ENCODE assay signal across 8 cellular contexts in genomic region chr19:6736917-6737283, GRCh38. TPM values are rescaled to one million over a fixed set of nuclear protein-coding genes. Genes with fewer than 3 reads are reported as not detected.
DNase-seq lines count a peak whose midpoint lies in the region; ATAC-seq and TF ChIP-seq lines count a peak whose summit lies in the region.

No MANE protein-coding gene starts in this region.

- peak; percentile 45 for DNase-seq in stimulated activated naive CD4-positive, alpha-beta T cell treated with Interleukin-2 at 50 U/mL for 16 hours (lab: John Stamatoyannopoulos, UW)
- DNase-seq in stimulated activated naive CD4-positive, alpha-beta T cell (lab: John Stamatoyannopoulos, UW) = no peak
- DNase-seq in brain microvascular endothelial cell (no peak), mesenchymal stem cell (no peak), vagina (ENCODE audit: extremely low spot score in 2 of 2) (no peak), cortex of kidney (lab: John Stamatoyannopoulos, UW) (no peak)
- DNase-seq in effector CD4-positive, alpha-beta T cell = no peak

- peak overlapping the region; percentile 70 for H2BK15ac ChIP-seq in mesenchymal stem cell (ENCODE audit: low read depth, poor library complexity, severe bottlenecking)

- H2AFZ ChIP-seq in mesenchymal stem cell (ENCODE audit: low read depth, low read length) = no peak overlapping the region

- H3K79me1 ChIP-seq in mesenchymal stem cell (replicated peaks; ENCODE audit: low read length, poor library complexity, severe bottlenecking) = peaks cover 27% of the 10 kb centered on the region

- peak overlapping the region; percentile 68 for H2BK5ac ChIP-seq in mesenchymal stem cell (ENCODE audit: low read depth, low read length, poor library complexity, severe bottlenecking)

- TF ChIP-seq POLR2A in vagina (IDR thresholded peaks at IDR 0.05) = no peak

- H3K27ac ChIP-seq in brain microvascular endothelial cell (peak overlapping the region; percentile 98), mesenchymal stem cell (ENCODE audit: low read length, poor library complexity, severe bottlenecking) (peak overlapping the region; percentile 75), vagina (peak overlapping the region; percentile 95)

- peaks cover 5% of the 10 kb centered on the region for H3K36me3 ChIP-seq in brain microvascular endothelial cell (replicated peaks)
- peaks cover 26 to 29% of the 10 kb centered on the region in 2 experiments for H3K36me3 ChIP-seq in mesenchymal stem cell (ENCODE audit: control insufficient read depth in 1 of 2, insufficient read depth in 2 of 2, low read depth in 1 of 2, low read length in 2 of 2)
- H3K36me3 ChIP-seq in vagina = peaks cover 0 to 15% of the 10 kb centered on the region in 2 donors

- peak overlapping the region; percentile 34 for H2AK5ac ChIP-seq in mesenchymal stem cell (ENCODE audit: low read length, severe bottlenecking)

- no peak overlapping the region for H3K23ac ChIP-seq in mesenchymal stem cell (ENCODE audit: low read length in 2 of 2)

- H3K9ac ChIP-seq in mesenchymal stem cell (ENCODE audit: low read length) = peak overlapping the region; percentile 97

- no peak for TF ChIP-seq CTCF in brain microvascular endothelial cell (IDR thresholded peaks at IDR 0.05; ENCODE audit: low read depth, low read length, missing control alignments)
- TF ChIP-seq CTCF in vagina (IDR thresholded peaks at IDR 0.05) = no peak

- WGBS in mesenchymal stem cell = 2% methylated on average over 15 of the region's 16 CpGs

- H3K4me1 ChIP-seq in mesenchymal stem cell (ENCODE audit: control insufficient read depth, insufficient read depth, low read depth, low read length) = peaks cover 38% of the 10 kb centered on the region
- H3K4me1 ChIP-seq in vagina = peaks cover 36% of the 10 kb centered on the region

- in situ Hi-C loops in brain microvascular endothelial cell (cut with HindIII; ENCODE audit: low pct_ligation_motif_present, low sequenced_read_pairs) = no loop called here

- no peaks in the 10 kb centered on the region for H3K27me3 ChIP-seq in brain microvascular endothelial cell (replicated peaks)
- no peaks in the 10 kb centered on the region for H3K27me3 ChIP-seq in mesenchymal stem cell (ENCODE audit: control insufficient read depth in 1 of 2, insufficient read depth in 1 of 2, low read length in 2 of 2)
- H3K27me3 ChIP-seq in vagina = no peaks in the 10 kb centered on the region

- H3K4me2 ChIP-seq in mesenchymal stem cell (ENCODE audit: low read length, poor library complexity, severe bottlenecking) = peak overlapping the region; percentile 97

- no peak overlapping the region for H4K91ac ChIP-seq in mesenchymal stem cell (ENCODE audit: low read length)

- ATAC-seq in GM21360 (IDR thresholded peaks at IDR 0.05; ENCODE audit: unreplicated experiment) = no peak

- H3K4me3 ChIP-seq in brain microvascular endothelial cell (ENCODE audit: low read depth, low read length) (peak overlapping the region; percentile 85), mesenchymal stem cell (ENCODE audit: insufficient read depth in 1 of 2, low read depth in 1 of 2, low read length in 2 of 2) (peak overlapping the region; percentile 87 to 93), vagina (peak overlapping the region; percentile 65 to 78)

- peak overlapping the region in 1 of 2 experiments; percentile 47 for H2BK12ac ChIP-seq in mesenchymal stem cell (ENCODE audit: low read length in 2 of 2)

- H4K8ac ChIP-seq in mesenchymal stem cell (ENCODE audit: low read length) = peak overlapping the region; percentile 5

- H3K4ac ChIP-seq in mesenchymal stem cell (ENCODE audit: low read depth in 1 of 2, low read length in 2 of 2) = peak overlapping the region in 1 of 2 experiments; percentile 43

- H3K9me3 ChIP-seq in mesenchymal stem cell (ENCODE audit: control insufficient read depth, low read length) = no peaks in the 10 kb centered on the region
- H3K9me3 ChIP-seq in vagina = no peaks in the 10 kb centered on the region

- peak overlapping the region; percentile 35 to 98 for H3K18ac ChIP-seq in mesenchymal stem cell (ENCODE audit: low read depth in 1 of 2, low read length in 2 of 2)

- intact Hi-C loops in vagina (cut with DNase I) = loop anchor here (5.0 to 10.0 kb wide), 2 partner anchors 128 to 315 kb away; partner anchors contain the start of gene KHSRP

- peak overlapping the region in 1 of 2 experiments; percentile 58 for H3K14ac ChIP-seq in mesenchymal stem cell (ENCODE audit: low read length in 2 of 2)

- H2BK120ac ChIP-seq in mesenchymal stem cell (ENCODE audit: low read depth, low read length) = peak overlapping the region; percentile 45

RNA-seq across cellular contexts. Expression of gene GPR108, which starts 0.5 kb away (rescaled TPM):
- polyA plus RNA-seq in mesenchymal stem cell (2013, experiment 1 of 2) = 63.6 TPM
- polyA plus RNA-seq in mesenchymal stem cell (2013, experiment 2 of 2) = 61.8 TPM
- 62.9 TPM for total RNA-seq in vagina

RNA-seq across cellular contexts. Expression of gene TRIP10, which starts 2.6 kb away (rescaled TPM):
- 53.2 TPM for polyA plus RNA-seq in mesenchymal stem cell (2013, experiment 1 of 2)
- 50.7 TPM for polyA plus RNA-seq in mesenchymal stem cell (2013, experiment 2 of 2)
- total RNA-seq in vagina = 129 TPM

RNA-seq across cellular contexts. Expression of gene C3, which starts 16.4 kb away (rescaled TPM):
- polyA plus RNA-seq in mesenchymal stem cell (2013, experiment 1 of 2) = 2.3 TPM
- polyA plus RNA-seq in mesenchymal stem cell (2013, experiment 2 of 2) = 2.7 TPM
- total RNA-seq in vagina = 1,239 TPM

RNA-seq across cellular contexts. Expression of gene SH2D3A, which starts 30.3 kb away (rescaled TPM):
- polyA plus RNA-seq in mesenchymal stem cell (2013, experiment 1 of 2) = not detected
- polyA plus RNA-seq in mesenchymal stem cell (2013, experiment 2 of 2) = 0.07 TPM
- total RNA-seq in vagina = 21.9 TPM

RNA-seq across cellular contexts. Expression of gene VAV1, which starts 35.6 kb away (rescaled TPM):
- not detected for polyA plus RNA-seq in mesenchymal stem cell (2013, experiment 1 of 2)
- polyA plus RNA-seq in mesenchymal stem cell (2013, experiment 2 of 2) = not detected
- 5.9 TPM for total RNA-seq in vagina
